In genomic region chr2:20201671-20202070, GRCh38 we compare ENCODE assay signal across 15 cellular contexts. TPM values are rescaled to one million over a fixed set of nuclear protein-coding genes. Genes with fewer than 3 reads are reported as not detected.
A peak's percentile ranks its signal among the peaks of the same experiment; 100 is the strongest.
DNase-seq lines count a peak whose midpoint lies in the region; ATAC-seq and TF ChIP-seq lines count a peak whose summit lies in the region.
"Had no signal": no experiment of that assay in that cellular context is flagged by ENCODE, and none has a peak within 500 bp of the region (broad histone marks: within the 10 kb centered on the region; RNA-seq: fewer than 3 reads in every experiment).

No MANE protein-coding gene starts in this region.

- peaks cover 6% of the 10 kb centered on the region; the same call in 1 of the 2 replicates for H4K20me1 ChIP-seq in PC-3 (ENCODE audit: low read length)
- H4K20me1 ChIP-seq in mammary epithelial cell (ENCODE audit: insufficient read depth, low read length), result no peaks in the 10 kb centered on the region

- H2AFZ ChIP-seq in PC-3 (ENCODE audit: low read length) (no peak overlapping the region), mammary epithelial cell (ENCODE audit: low read depth, low read length) (no peak overlapping the region)

- TSS peak; percentile 72 for BruUV-seq in MCF 10A (replicated peaks; lab: Mats Ljungman, UMichigan)
- TSS peak; percentile 60 for BruUV-seq in PC-3 (replicated peaks; lab: Mats Ljungman, UMichigan)
- BruUV-seq in mammary epithelial cell (replicated peaks; lab: Mats Ljungman, UMichigan), result TSS peak; percentile 70

- no peak for TF ChIP-seq RAD21 in liver (IDR thresholded peaks at IDR 0.05)

- no peak for ATAC-seq in PC-3
- ATAC-seq in stimulated activated memory B cell treated with anti-CD40 and anti-IgM and Interleukin-4, amounts not matched to agents 10 μg/mL and 1 μg/mL and 100 μg/mL, for 72 hours, result no peak
- ATAC-seq: CD8-positive, alpha-beta T cell had no signal

- H3K27ac ChIP-seq in breast epithelium (no peak overlapping the region), PC-3 (ENCODE audit: low read length) (no peak overlapping the region), mammary epithelial cell (ENCODE audit: insufficient read depth, low read depth, low read length) (no peak overlapping the region), liver (ENCODE audit: low read depth in 1 of 2, low read length in 2 of 2) (peak overlapping the region; percentile 72 to 94)
- H3K27ac ChIP-seq: 22Rv1 had no signal

- no peaks in the 10 kb centered on the region for H3K9me3 ChIP-seq in breast epithelium
- H3K9me3 ChIP-seq in PC-3 (ENCODE audit: low read length), result no peaks in the 10 kb centered on the region
- no peaks in the 10 kb centered on the region for H3K9me3 ChIP-seq in mammary epithelial cell (replicated peaks; ENCODE audit: insufficient read depth, low read length)
- no peaks in the 10 kb centered on the region for H3K9me3 ChIP-seq in liver (ENCODE audit: control insufficient read depth in 4 of 4, low read length in 3 of 4)

- peaks cover 0 to 12% of the 10 kb centered on the region in 2 donors for H3K4me1 ChIP-seq in breast epithelium
- H3K4me1 ChIP-seq in PC-3 (ENCODE audit: insufficient read depth, low read length), result no peaks in the 10 kb centered on the region
- peaks cover 31% of the 10 kb centered on the region for H3K4me1 ChIP-seq in mammary epithelial cell (ENCODE audit: insufficient read depth, low read length)
- H3K4me1 ChIP-seq in liver (ENCODE audit: control insufficient read depth in 4 of 4, insufficient read depth in 4 of 4, low read length in 3 of 4), result peaks cover 22 to 99% (median 75%) of the 10 kb centered on the region in 4 donors

- H3K36me3 Mint-ChIP-seq in MCF 10A (ENCODE audit: insufficient read depth, unreplicated experiment), result peaks cover 49% of the 10 kb centered on the region
- H3K36me3 Mint-ChIP-seq in stimulated activated memory B cell treated with anti-CD40 and anti-IgM and Interleukin-4, amounts not matched to agents 10 μg/mL and 1 μg/mL and 100 μg/mL, for 72 hours, result no peaks in the 10 kb centered on the region
- H3K36me3 Mint-ChIP-seq: CD14-positive monocyte; CD8-positive, alpha-beta T cell had no signal

- H3K79me2 ChIP-seq in PC-3 (ENCODE audit: low read length), result peaks cover 10% of the 10 kb centered on the region
- peaks cover 44% of the 10 kb centered on the region for H3K79me2 ChIP-seq in mammary epithelial cell (ENCODE audit: insufficient read depth, low read length)

- CTCF ChIA-PET in MCF 10A (lab: Yijun Ruan, JAX) (no interaction called here), PC-3 (lab: Charles Lee) (no interaction called here), mammary epithelial cell (lab: Charles Lee; ENCODE audit: low non-redundant PET) (no interaction called here)

- H3K27me3 ChIP-seq in breast epithelium (no peaks in the 10 kb centered on the region), PC-3 (ENCODE audit: low read length) (no peaks in the 10 kb centered on the region), mammary epithelial cell (ENCODE audit: insufficient read depth, low read length) (no peaks in the 10 kb centered on the region), liver (ENCODE audit: control insufficient read depth in 4 of 4, insufficient read depth in 4 of 4, low read length in 3 of 4) (no peaks in the 10 kb centered on the region)

- H3K4me1 Mint-ChIP-seq in MCF 10A (ENCODE audit: insufficient read depth, unreplicated experiment), result peaks cover 24% of the 10 kb centered on the region
- peaks cover 3% of the 10 kb centered on the region for H3K4me1 Mint-ChIP-seq in stimulated activated memory B cell treated with anti-CD40 and anti-IgM and Interleukin-4, amounts not matched to agents 10 μg/mL and 1 μg/mL and 100 μg/mL, for 72 hours

- H3K4me2 ChIP-seq in PC-3 (ENCODE audit: low read length) (no peak overlapping the region), mammary epithelial cell (ENCODE audit: insufficient read depth, low read depth, low read length) (no peak overlapping the region)

- H3K27ac Mint-ChIP-seq in MCF 10A (ENCODE audit: low read depth, unreplicated experiment), result no peak overlapping the region
- H3K27ac Mint-ChIP-seq in stimulated activated memory B cell treated with anti-CD40 and anti-IgM and Interleukin-4, amounts not matched to agents 10 μg/mL and 1 μg/mL and 100 μg/mL, for 72 hours, result no peak overlapping the region
- H3K27ac Mint-ChIP-seq: CD14-positive monocyte; CD8-positive, alpha-beta T cell; H9 had no signal

- POLR2A ChIA-PET in MCF 10A (lab: Yijun Ruan, JAX), result interaction anchor here (0.6 to 2.3 kb wide), 3 partner anchors 11 to 130 kb away, joined by 3 to 7 read pairs (median 3); no protein-coding TSS in a partner anchor
- POLR2A ChIA-PET in PC-3 (lab: Charles Lee; ENCODE audit: unreplicated experiment), result no interaction called here

- intact Hi-C loops in MCF 10A (cut with micrococcal nuclease), result no loop called here
- intact Hi-C loops in breast epithelium (cut with DNase I; ENCODE audit: low total_unique reads), result no loop called here
- intact Hi-C loops in PC-3 (cut with micrococcal nuclease), result no loop called here
- intact Hi-C loops in mammary epithelial cell (cut with micrococcal nuclease), result no loop called here

- H3K9me3 Mint-ChIP-seq in MCF 10A (ENCODE audit: unreplicated experiment), result no peaks in the 10 kb centered on the region
- no peaks in the 10 kb centered on the region for H3K9me3 Mint-ChIP-seq in stimulated activated memory B cell treated with anti-CD40 and anti-IgM and Interleukin-4, amounts not matched to agents 10 μg/mL and 1 μg/mL and 100 μg/mL, for 72 hours
- H3K9me3 Mint-ChIP-seq: CD14-positive monocyte; CD8-positive, alpha-beta T cell; H9 had no signal

- dilution Hi-C loops in mammary epithelial cell (cut with HindIII; ENCODE audit: low sequenced_read_pairs), result no loop called here

- no peaks in the 10 kb centered on the region for H3F3A ChIP-seq in PC-3 (ENCODE audit: low read length, unreplicated experiment)

- in situ Hi-C loops in mammary epithelial cell (cut with MboI; ENCODE audit: low sequenced_read_pairs in 2 of 2), result no loop called here

- H3K4me3 ChIP-seq in breast epithelium, result no peak overlapping the region
- no peak overlapping the region for H3K4me3 ChIP-seq in PC-3 (ENCODE audit: low read length)
- no peak overlapping the region for H3K4me3 ChIP-seq in mammary epithelial cell (replicated peaks in 1 of 3; ENCODE audit: insufficient read depth in 1 of 3, low read depth in 2 of 3, low read length in 3 of 3)
- peak overlapping the region in 2 of 3 donors; percentile 27 to 46 for H3K4me3 ChIP-seq in liver (ENCODE audit: low read depth in 1 of 3, low read length in 3 of 3)

- TF ChIP-seq CTCF in MCF 10A (IDR thresholded peaks at IDR 0.05; ENCODE audit: unreplicated experiment) (no peak), breast epithelium (IDR thresholded peaks at IDR 0.05) (no peak), PC-3 (conservative IDR thresholded peaks at IDR 0.05; ENCODE audit: low read depth, low read length) (no peak), mammary epithelial cell (conservative IDR thresholded peaks at IDR 0.05 in 1 of 2, IDR thresholded peaks at IDR 0.05 in 1 of 2; ENCODE audit: extremely low read depth in 1 of 2, insufficient read depth in 1 of 2, low read depth in 1 of 2, low read length in 2 of 2) (no peak), liver (IDR thresholded peaks at IDR 0.05; ENCODE audit: low read depth, low read length, missing input control) (no peak)

- H3K9ac ChIP-seq in PC-3 (ENCODE audit: low read length) (no peak overlapping the region), mammary epithelial cell (ENCODE audit: insufficient read depth, low read length) (no peak overlapping the region), liver (ENCODE audit: low read depth in 1 of 2, low read length in 2 of 2) (peak overlapping the region; percentile 37 to 85)

- H3K4me3 Mint-ChIP-seq in MCF 10A (ENCODE audit: unreplicated experiment), result no peak overlapping the region
- H3K4me3 Mint-ChIP-seq in stimulated activated memory B cell treated with anti-CD40 and anti-IgM and Interleukin-4, amounts not matched to agents 10 μg/mL and 1 μg/mL and 100 μg/mL, for 72 hours, result no peak overlapping the region
- H3K4me3 Mint-ChIP-seq: CD14-positive monocyte; CD8-positive, alpha-beta T cell; H9 had no signal

- no peaks in the 10 kb centered on the region for H3K9me2 ChIP-seq in PC-3 (replicated peaks; ENCODE audit: low read length)

- no peak for DNase-seq in MCF 10A (ENCODE audit: unreplicated experiment)
- no peak for DNase-seq in breast epithelium (ENCODE audit: low spot score in 2 of 2)
- DNase-seq in PC-3, result no peak
- DNase-seq in mammary epithelial cell, result no peak
- DNase-seq in NCI-H1048 (lab: John Stamatoyannopoulos, UW), result no peak
- DNase-seq in T1000 (lab: John Stamatoyannopoulos, UW), result no peak
- DNase-seq: CD8-positive, alpha-beta T cell; COR-L47; DMS 273 treated with DMSO at 0.1 percent for 48 hours; GOT3; H9 had no signal

- no peak for TF ChIP-seq POLR2A in breast epithelium (IDR thresholded peaks at IDR 0.05)

- 98% methylated on average over 17 of the region's 17 CpGs for WGBS in mammary epithelial cell (ENCODE audit: low coverage, missing lambda C conversion rate)
- WGBS in liver, result 53% methylated on average over 17 of the region's 17 CpGs

- H3K36me3 ChIP-seq in breast epithelium (peaks cover 5% of the 10 kb centered on the region), PC-3 (ENCODE audit: low read depth, low read length) (peaks cover 41% of the 10 kb centered on the region), mammary epithelial cell (ENCODE audit: insufficient read depth, low read length) (peaks cover 41% of the 10 kb centered on the region), liver (ENCODE audit: control insufficient read depth in 4 of 4, insufficient read depth in 3 of 4, low read depth in 1 of 4, low read length in 3 of 4) (peaks cover 0 to 8% (median 2%) of the 10 kb centered on the region in 4 donors)

- H3K27me3 Mint-ChIP-seq in MCF 10A (ENCODE audit: insufficient read depth, unreplicated experiment), result no peaks in the 10 kb centered on the region
- H3K27me3 Mint-ChIP-seq in stimulated activated memory B cell treated with anti-CD40 and anti-IgM and Interleukin-4, amounts not matched to agents 10 μg/mL and 1 μg/mL and 100 μg/mL, for 72 hours, result peaks cover 12% of the 10 kb centered on the region

TF ChIP-seq in liver, 16 proteins besides CTCF, POLR2A, EP300 and RAD21 (continues in another document):
- TF ChIP-seq GABPA (IDR thresholded peaks at IDR 0.05 in 1 of 2, conservative IDR thresholded peaks at IDR 0.05 in 1 of 2) (no peak), HNF4G (IDR thresholded peaks at IDR 0.05) (no peak), FOXA2 (IDR thresholded peaks at IDR 0.05) (no peak), FOXA1 (IDR thresholded peaks at IDR 0.05) (no peak)
- TF ChIP-seq, protein P1, sequence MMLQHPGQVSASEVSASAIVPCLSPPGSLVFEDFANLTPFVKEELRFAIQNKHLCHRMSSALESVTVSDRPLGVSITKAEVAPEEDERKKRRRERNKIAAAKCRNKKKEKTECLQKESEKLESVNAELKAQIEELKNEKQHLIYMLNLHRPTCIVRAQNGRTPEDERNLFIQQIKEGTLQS (IDR thresholded peaks at IDR 0.05), result no peak

RNA-seq across cellular contexts. Expression of gene SDC1, which starts 23.3 kb away (rescaled TPM):
- total RNA-seq in MCF 10A (2022) (214 and 232 TPM in 2 replicates), breast epithelium (10 to 100 TPM in 2 of 3 donors, 1 to 10 TPM in 1; 2.6 to 51.8 (median 38.7) TPM), PC-3 (2014; rRNA removed) (358 and 362 TPM in 2 replicates), mammary epithelial cell (1,000 to 10,000 TPM in 1 of 2 donors, 100 to 1,000 TPM in 1; 574 to 1,408 TPM), liver (100 to 1,000 TPM in 1 of 2 donors, 10 to 100 TPM in 1; 99.6 to 269 TPM)
- polyA plus RNA-seq in mammary epithelial cell (1,215 TPM), liver (100 to 1,000 TPM; 124 to 363 TPM)
- 602 TPM for polyA minus RNA-seq in mammary epithelial cell
- total RNA-seq: CD8-positive, alpha-beta T cell had no signal
- polyA plus RNA-seq: CD14-positive monocyte had no signal

Comparison
In these comparisons a context has a peak if more than half of its experiments do, and no peak if none do; other contexts are left out.
1. H3K27ac ChIP-seq: peak in liver (2 of 2); none in breast epithelium (0 of 2), PC-3 (single experiment) and mammary epithelial cell (single experiment).
2. H3K4me3 ChIP-seq: peak in liver (2 of 3); none in breast epithelium (0 of 3), PC-3 (single experiment) and mammary epithelial cell (0 of 3).
3. H3K9ac ChIP-seq: peak in liver (2 of 2); none in PC-3 (single experiment) and mammary epithelial cell (single experiment).